2 cellular contexts compared by ENCODE assay signal in the genomic region with DNA sequence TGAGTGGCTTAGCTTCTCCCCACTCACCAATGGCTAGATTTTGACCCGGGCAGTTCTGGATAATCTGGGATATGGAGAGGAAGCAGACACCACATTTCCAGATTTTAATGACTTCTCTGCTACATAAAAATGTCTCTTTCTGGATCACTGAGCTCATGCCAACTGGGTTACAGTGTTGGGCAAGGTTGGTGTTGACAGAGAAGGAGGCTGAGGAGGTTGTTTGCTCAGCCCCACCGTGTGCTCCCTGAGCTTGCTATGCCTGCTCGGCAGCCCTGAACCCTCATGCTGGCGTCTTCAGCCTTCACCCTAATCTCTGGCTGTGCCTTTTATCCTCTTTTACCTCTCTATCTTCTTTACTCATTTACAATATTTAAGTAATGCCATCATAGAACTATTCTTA.
A peak's percentile ranks its signal among the peaks of the same experiment; 100 is the strongest.
TF ChIP-seq lines count a peak whose summit lies in the region.

No MANE protein-coding gene starts in this region.

TF ChIP-seq in liver, 16 proteins besides CTCF, POLR2A, EP300 and RAD21:
- TF ChIP-seq HNF4G (IDR thresholded peaks at IDR 0.05): peak; percentile 29
- TF ChIP-seq GABPA (IDR thresholded peaks at IDR 0.05 in 1 of 2, conservative IDR thresholded peaks at IDR 0.05 in 1 of 2): no peak
- peak; percentile 95 for TF ChIP-seq FOXA2 (IDR thresholded peaks at IDR 0.05)
- TF ChIP-seq, protein P1, sequence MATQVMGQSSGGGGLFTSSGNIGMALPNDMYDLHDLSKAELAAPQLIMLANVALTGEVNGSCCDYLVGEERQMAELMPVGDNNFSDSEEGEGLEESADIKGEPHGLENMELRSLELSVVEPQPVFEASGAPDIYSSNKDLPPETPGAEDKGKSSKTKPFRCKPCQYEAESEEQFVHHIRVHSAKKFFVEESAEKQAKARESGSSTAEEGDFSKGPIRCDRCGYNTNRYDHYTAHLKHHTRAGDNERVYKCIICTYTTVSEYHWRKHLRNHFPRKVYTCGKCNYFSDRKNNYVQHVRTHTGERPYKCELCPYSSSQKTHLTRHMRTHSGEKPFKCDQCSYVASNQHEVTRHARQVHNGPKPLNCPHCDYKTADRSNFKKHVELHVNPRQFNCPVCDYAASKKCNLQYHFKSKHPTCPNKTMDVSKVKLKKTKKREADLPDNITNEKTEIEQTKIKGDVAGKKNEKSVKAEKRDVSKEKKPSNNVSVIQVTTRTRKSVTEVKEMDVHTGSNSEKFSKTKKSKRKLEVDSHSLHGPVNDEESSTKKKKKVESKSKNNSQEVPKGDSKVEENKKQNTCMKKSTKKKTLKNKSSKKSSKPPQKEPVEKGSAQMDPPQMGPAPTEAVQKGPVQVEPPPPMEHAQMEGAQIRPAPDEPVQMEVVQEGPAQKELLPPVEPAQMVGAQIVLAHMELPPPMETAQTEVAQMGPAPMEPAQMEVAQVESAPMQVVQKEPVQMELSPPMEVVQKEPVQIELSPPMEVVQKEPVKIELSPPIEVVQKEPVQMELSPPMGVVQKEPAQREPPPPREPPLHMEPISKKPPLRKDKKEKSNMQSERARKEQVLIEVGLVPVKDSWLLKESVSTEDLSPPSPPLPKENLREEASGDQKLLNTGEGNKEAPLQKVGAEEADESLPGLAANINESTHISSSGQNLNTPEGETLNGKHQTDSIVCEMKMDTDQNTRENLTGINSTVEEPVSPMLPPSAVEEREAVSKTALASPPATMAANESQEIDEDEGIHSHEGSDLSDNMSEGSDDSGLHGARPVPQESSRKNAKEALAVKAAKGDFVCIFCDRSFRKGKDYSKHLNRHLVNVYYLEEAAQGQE (IDR thresholded peaks at IDR 0.05): no peak
- TF ChIP-seq, protein P2, sequence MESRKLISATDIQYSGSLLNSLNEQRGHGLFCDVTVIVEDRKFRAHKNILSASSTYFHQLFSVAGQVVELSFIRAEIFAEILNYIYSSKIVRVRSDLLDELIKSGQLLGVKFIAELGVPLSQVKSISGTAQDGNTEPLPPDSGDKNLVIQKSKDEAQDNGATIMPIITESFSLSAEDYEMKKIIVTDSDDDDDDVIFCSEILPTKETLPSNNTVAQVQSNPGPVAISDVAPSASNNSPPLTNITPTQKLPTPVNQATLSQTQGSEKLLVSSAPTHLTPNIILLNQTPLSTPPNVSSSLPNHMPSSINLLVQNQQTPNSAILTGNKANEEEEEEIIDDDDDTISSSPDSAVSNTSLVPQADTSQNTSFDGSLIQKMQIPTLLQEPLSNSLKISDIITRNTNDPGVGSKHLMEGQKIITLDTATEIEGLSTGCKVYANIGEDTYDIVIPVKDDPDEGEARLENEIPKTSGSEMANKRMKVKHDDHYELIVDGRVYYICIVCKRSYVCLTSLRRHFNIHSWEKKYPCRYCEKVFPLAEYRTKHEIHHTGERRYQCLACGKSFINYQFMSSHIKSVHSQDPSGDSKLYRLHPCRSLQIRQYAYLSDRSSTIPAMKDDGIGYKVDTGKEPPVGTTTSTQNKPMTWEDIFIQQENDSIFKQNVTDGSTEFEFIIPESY (IDR thresholded peaks at IDR 0.05): no peak
- peak in 1 of 2 donors; percentile 43 for TF ChIP-seq JUND (IDR thresholded peaks at IDR 0.05)
- TF ChIP-seq, protein P3, sequence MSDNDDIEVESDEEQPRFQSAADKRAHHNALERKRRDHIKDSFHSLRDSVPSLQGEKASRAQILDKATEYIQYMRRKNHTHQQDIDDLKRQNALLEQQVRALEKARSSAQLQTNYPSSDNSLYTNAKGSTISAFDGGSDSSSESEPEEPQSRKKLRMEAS (IDR thresholded peaks at IDR 0.05): no peak
- peak; percentile 68 to 70 for TF ChIP-seq RXRA (IDR thresholded peaks at IDR 0.05)
- TF ChIP-seq FOXA1 (IDR thresholded peaks at IDR 0.05): peak; percentile 76
- TF ChIP-seq YY1 (IDR thresholded peaks at IDR 0.05): peak; percentile 67
- peak; percentile 62 to 65 for TF ChIP-seq HNF4A (conservative IDR thresholded peaks at IDR 0.05)
- TF ChIP-seq SP1 (IDR thresholded peaks at IDR 0.05): peak; percentile 70
- no peak for TF ChIP-seq EGR1 (IDR thresholded peaks at IDR 0.05; ENCODE audit: low read depth in 2 of 2)
- no peak for TF ChIP-seq TAF1 (conservative IDR thresholded peaks at IDR 0.05)
TF ChIP-seq in liver: peak in this region for 8.

TF ChIP-seq in HepG2, 621 proteins besides CTCF, POLR2A, EP300 and RAD21:
- no peak for TF ChIP-seq ZSCAN9 (CRISPR knock-in tag; IDR thresholded peaks at IDR 0.05; ENCODE audit: borderline replicate concordance)
